8 cellular contexts compared by ENCODE assay signal in the genomic region with DNA sequence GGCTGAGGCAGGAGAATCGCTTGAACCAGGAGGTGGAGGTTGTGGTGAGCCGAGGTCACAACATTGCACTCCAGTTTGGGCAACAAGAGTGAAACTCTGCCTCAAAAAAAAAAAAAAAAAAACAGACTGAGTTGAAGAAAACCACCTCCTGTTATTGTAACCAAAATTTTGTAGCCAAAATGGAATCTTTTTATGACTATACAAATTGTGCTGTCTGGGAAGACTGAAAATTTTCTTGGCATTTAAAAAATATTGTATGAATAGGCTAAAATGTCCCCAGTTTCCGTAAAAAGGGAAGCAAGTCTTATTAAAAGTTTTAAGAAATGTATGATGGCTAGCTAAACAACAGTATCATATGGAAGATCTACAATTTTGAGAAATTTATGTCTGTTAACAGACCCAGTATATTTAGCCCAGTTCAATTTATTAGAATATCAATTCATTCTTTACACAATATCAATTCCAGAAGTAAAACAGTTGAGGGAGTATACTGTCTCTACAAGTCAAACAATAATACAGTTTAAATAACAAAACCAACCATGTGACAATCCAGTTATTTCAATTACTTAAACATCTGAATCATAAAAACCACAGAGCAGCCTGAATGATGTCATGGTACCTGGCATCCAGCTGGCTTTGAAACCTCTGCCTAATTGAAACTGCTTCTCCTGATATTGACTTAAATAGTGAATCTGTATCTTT.
DNase-seq lines count a peak whose midpoint lies in the region; ATAC-seq and TF ChIP-seq lines count a peak whose summit lies in the region.

No MANE protein-coding gene starts in this region.

- intact Hi-C loops in body of pancreas (cut with DNase I) = no loop called here

- H2AK5ac ChIP-seq in H9 (ENCODE audit: insufficient read length, low read length) = no peak overlapping the region

- WGBS in body of pancreas, 2 donors = 63 to 90% methylated on average over 3 of the region's 3 CpGs
- no CpG with 5 or more reads among the region's 3 CpGs for WGBS in H9 (ENCODE audit: extremely low coverage, insufficient read length, low lambda C conversion rate)

- H3K27ac ChIP-seq in body of pancreas = peak overlapping the region in 2 of 4 donors; percentile 14 to 46
- H3K27ac ChIP-seq in H9 (ENCODE audit: insufficient read length, low read depth, low read length) = no peak overlapping the region

- peak overlapping the region; percentile 63 for H3K27ac Mint-ChIP-seq in stimulated activated naive B cell treated with anti-CD40 and anti-IgM and Interleukin-4, amounts not matched to agents 10 μg/mL and 1 μg/mL and 100 μg/mL, for 72 hours
- H3K27ac Mint-ChIP-seq in H9 = no peak overlapping the region

- H3T11ph ChIP-seq in H9 (ENCODE audit: low read length) = no peak overlapping the region

- H2AFZ ChIP-seq in H9 (ENCODE audit: low read length) = no peak overlapping the region

- peaks cover 9 to 21% of the 10 kb centered on the region in 2 donors for H3K4me1 Mint-ChIP-seq in stimulated activated naive B cell treated with anti-CD40 and anti-IgM and Interleukin-4, amounts not matched to agents 10 μg/mL and 1 μg/mL and 100 μg/mL, for 72 hours
- peaks cover 2 to 3% of the 10 kb centered on the region in 2 experiments; a peak in 2 of 4 replicates for H3K4me1 Mint-ChIP-seq in H9

- no peaks in the 10 kb centered on the region for H3K27me3 Mint-ChIP-seq in stimulated activated naive B cell treated with anti-CD40 and anti-IgM and Interleukin-4, amounts not matched to agents 10 μg/mL and 1 μg/mL and 100 μg/mL, for 72 hours
- no peaks in the 10 kb centered on the region for H3K27me3 Mint-ChIP-seq in H9 (ENCODE audit: low read depth)

- H2BK20ac ChIP-seq in H9 (ENCODE audit: low read depth, low read length, poor library complexity, severe bottlenecking) = no peak overlapping the region

- in situ Hi-C loops in Caki2 (cut with HindIII; ENCODE audit: low pct_unique_long_range_greater_than_20kb, low sequenced_read_pairs) = no loop called here

- H3K9ac ChIP-seq in H9 (ENCODE audit: extremely low read depth, insufficient read length, low read length) = no peak overlapping the region

- no peak overlapping the region for H3K23ac ChIP-seq in H9 (ENCODE audit: insufficient read length, low read depth, low read length)

- no peak overlapping the region for H3K4ac ChIP-seq in H9 (ENCODE audit: low read depth, low read length)

- H2BK5ac ChIP-seq in H9 (ENCODE audit: insufficient read length, low read length) = no peak overlapping the region

- H3K23me2 ChIP-seq in H9 (ENCODE audit: insufficient read length, low read depth, low read length, poor library complexity, severe bottlenecking) = no peaks in the 10 kb centered on the region

- no peak overlapping the region for H4K5ac ChIP-seq in H9 (ENCODE audit: insufficient read length, low read depth, low read length)

- H3K4me3 ChIP-seq in body of pancreas = no peak overlapping the region

- no peak for TF ChIP-seq POLR2A in body of pancreas (IDR thresholded peaks at IDR 0.05)

- peaks cover 2 to 4% of the 10 kb centered on the region in 2 donors for H3K9me3 Mint-ChIP-seq in stimulated activated naive B cell treated with anti-CD40 and anti-IgM and Interleukin-4, amounts not matched to agents 10 μg/mL and 1 μg/mL and 100 μg/mL, for 72 hours
- H3K9me3 Mint-ChIP-seq in H9 = no peaks in the 10 kb centered on the region

- no peaks in the 10 kb centered on the region for H3K79me2 ChIP-seq in H9 (ENCODE audit: insufficient read depth, low read length)

- H3K56ac ChIP-seq in H9 (ENCODE audit: insufficient read length, low read depth, low read length) = no peak overlapping the region

- H3K79me1 ChIP-seq in H9 (ENCODE audit: insufficient read depth, low read depth, low read length, poor library complexity, severe bottlenecking) = no peaks in the 10 kb centered on the region

- H3K4me3 Mint-ChIP-seq in stimulated activated naive B cell treated with anti-CD40 and anti-IgM and Interleukin-4, amounts not matched to agents 10 μg/mL and 1 μg/mL and 100 μg/mL, for 72 hours = no peak overlapping the region
- H3K4me3 Mint-ChIP-seq in H9 = no peak overlapping the region

- no peaks in the 10 kb centered on the region for H3K36me3 Mint-ChIP-seq in stimulated activated naive B cell treated with anti-CD40 and anti-IgM and Interleukin-4, amounts not matched to agents 10 μg/mL and 1 μg/mL and 100 μg/mL, for 72 hours
- H3K36me3 Mint-ChIP-seq in H9 (ENCODE audit: insufficient read depth in 1 of 3, low read depth in 3 of 3) = no peaks in the 10 kb centered on the region

- H4K8ac ChIP-seq in H9 (replicated peaks; ENCODE audit: insufficient read length, low read depth, low read length) = no peak overlapping the region

- ATAC-seq in GM21360 (IDR thresholded peaks at IDR 0.05; ENCODE audit: unreplicated experiment) = peak; percentile 60
- peak; percentile 63 for ATAC-seq in body of pancreas
- peak; percentile 87 to 88 for ATAC-seq in stimulated activated naive B cell treated with anti-CD40 and anti-IgM and Interleukin-4, amounts not matched to agents 10 μg/mL and 1 μg/mL and 100 μg/mL, for 72 hours (replicated peaks)

- TF ChIP-seq CTCF in body of pancreas (IDR thresholded peaks at IDR 0.05) (no peak), H9 (conservative IDR thresholded peaks at IDR 0.05) (no peak)

- H3K14ac ChIP-seq in H9 (ENCODE audit: insufficient read depth, low read length) = no peak overlapping the region

- DNase-seq in Caki2 (ENCODE audit: low read depth) (peak; percentile 61), HS-5 (ENCODE audit: low read depth) (peak; percentile 75), body of pancreas (peak; percentile 40 to 61 (median 51)), H9 (no peak), GM19240 (ENCODE audit: insufficient read length, low spot score) (no peak)
- DNase-seq in stimulated activated naive B cell treated with anti-CD40 and anti-IgM and Interleukin-4, amounts not matched to agents 10 μg/mL and 1 μg/mL and 100 μg/mL, for 72 hours = peak; percentile 8
- DNase-seq in stimulated activated CD4-positive, alpha-beta T cell treated with anti-CD3 and anti-CD28 coated beads, Interleukin-1b, Interleukin-23, amount 100 ng/mL, for 48 hours = no peak

- no peak overlapping the region for H2BK15ac ChIP-seq in H9 (ENCODE audit: low read depth, low read length)

- H4K91ac ChIP-seq in H9 (ENCODE audit: insufficient read length, low read depth, low read length) = no peak overlapping the region

- H3K27me3 ChIP-seq in body of pancreas = no peaks in the 10 kb centered on the region
- no peaks in the 10 kb centered on the region for H3K27me3 ChIP-seq in H9 (ENCODE audit: insufficient read depth, low read length)

- H3K18ac ChIP-seq in H9 (ENCODE audit: insufficient read length, low read depth, low read length) = no peak overlapping the region

- H3K9me3 ChIP-seq in body of pancreas (no peaks in the 10 kb centered on the region), H9 (ENCODE audit: control insufficient read depth, low read depth, low read length) (no peaks in the 10 kb centered on the region)

- no peak overlapping the region for H3K4me2 ChIP-seq in H9 (ENCODE audit: insufficient read depth, insufficient read length, low read length)

- H4K20me1 ChIP-seq in H9 (ENCODE audit: control insufficient read depth, insufficient read depth, insufficient read length) = no peaks in the 10 kb centered on the region

- no peak overlapping the region for H2BK12ac ChIP-seq in H9 (ENCODE audit: insufficient read length, low read depth, low read length)

- H3K36me3 ChIP-seq in body of pancreas (replicated peaks in 1 of 2; ENCODE audit: insufficient read depth in 1 of 2, low read depth in 2 of 2) = no peaks in the 10 kb centered on the region

- no peak overlapping the region for H2BK120ac ChIP-seq in H9 (ENCODE audit: low read depth, low read length, poor library complexity, severe bottlenecking)

- peaks cover 52% of the 10 kb centered on the region for H3K4me1 ChIP-seq in body of pancreas
- no peaks in the 10 kb centered on the region for H3K4me1 ChIP-seq in H9 (ENCODE audit: insufficient read depth, low read length)

Comparison
In these comparisons a context has a peak if more than half of its experiments do, and no peak if none do; other contexts are left out.
1. DNase-seq: peak in Caki2 (single experiment), HS-5 (single experiment), body of pancreas (4 of 4) and stimulated activated naive B cell treated with anti-CD40 and anti-IgM and Interleukin-4, amounts not matched to agents 10 μg/mL and 1 μg/mL and 100 μg/mL, for 72 hours (single experiment); none in H9 (single experiment), stimulated activated CD4-positive, alpha-beta T cell treated with anti-CD3 and anti-CD28 coated beads, Interleukin-1b, Interleukin-23, amount 100 ng/mL, for 48 hours (single experiment) and GM19240 (single experiment).
2. Peak in every context shown above with its lines, with median percentiles within 50 percentile points of each other: ATAC-seq.